Comparison of ENCODE assay signal across 28 cellular contexts in genomic region chr7:80910228-80910627, GRCh38. TPM values are rescaled to one million over a fixed set of nuclear protein-coding genes. Genes with fewer than 3 reads are reported as not detected.
"Had no signal": no experiment of that assay in that cellular context is flagged by ENCODE, and none has a peak within 500 bp of the region (broad histone marks: within the 10 kb centered on the region; RNA-seq: fewer than 3 reads in every experiment).

No MANE protein-coding gene starts in this region.

- H3K27ac Mint-ChIP-seq: activated CD4-positive, alpha-beta memory T cell treated with anti-CD3 and anti-CD28 coated beads, Interleukin-2, amount 10 ng/mL, durations not matched to agents 7 days and 5 days; activated CD4-positive, alpha-beta T cell treated with anti-CD3 and anti-CD28 coated beads for 36 hours; activated naive CD4-positive, alpha-beta T cell treated with anti-CD3 and anti-CD28 coated beads for 36 hours; activated naive CD8-positive, alpha-beta T cell; activated T-helper 17 cell treated with anti-CD3 and anti-CD28 coated beads, Interleukin-2, amount 50 U/mL, for 72 hours had no signal

- H3K27me3 ChIP-seq: brain microvascular endothelial cell had no signal

- H3K36me3 Mint-ChIP-seq: activated naive CD8-positive, alpha-beta T cell had no signal

- H3K27me3 Mint-ChIP-seq: activated CD4-positive, alpha-beta memory T cell treated with anti-CD3 and anti-CD28 coated beads, Interleukin-2, amount 10 ng/mL, durations not matched to agents 7 days and 5 days; activated naive CD8-positive, alpha-beta T cell; activated T-helper 17 cell treated with anti-CD3 and anti-CD28 coated beads, Interleukin-2, amount 50 U/mL, for 72 hours had no signal

- H3K4me3 Mint-ChIP-seq: activated CD4-positive, alpha-beta memory T cell treated with anti-CD3 and anti-CD28 coated beads, Interleukin-2, amount 10 ng/mL, durations not matched to agents 7 days and 5 days; activated CD4-positive, alpha-beta T cell treated with anti-CD3 and anti-CD28 coated beads for 36 hours; activated naive CD4-positive, alpha-beta T cell treated with anti-CD3 and anti-CD28 coated beads for 36 hours; activated naive CD8-positive, alpha-beta T cell; activated T-helper 17 cell treated with anti-CD3 and anti-CD28 coated beads, Interleukin-2, amount 50 U/mL, for 72 hours had no signal

- ATAC-seq: activated CD4-positive, alpha-beta T cell treated with anti-CD3 and anti-CD28 coated beads for 36 hours; activated T-helper 17 cell treated with anti-CD3 and anti-CD28 coated beads, Interleukin-2, amount 50 U/mL, for 72 hours had no signal

- DNase-seq: activated CD4-positive, alpha-beta memory T cell treated with anti-CD3 and anti-CD28 coated beads, Interleukin-2, amount 10 ng/mL, durations not matched to agents 7 days and 5 days; activated CD4-positive, alpha-beta T cell treated with anti-CD3 and anti-CD28 coated beads for 36 hours; activated CD4-positive, alpha-beta T cell treated with anti-CD3 and anti-CD28 coated beads, Interleukin-2, amount 50 U/mL, for 1 hour; activated gamma-delta T cell; activated naive CD4-positive, alpha-beta T cell treated with anti-CD3 and anti-CD28 coated beads for 36 hours; activated T-cell treated with anti-CD3 and anti-CD28 coated beads for 4 hours; activated T-cell treated with anti-CD3 and anti-CD28 coated beads, Interleukin-2, amount 50 U/mL, for 48 hours; amygdala; brain microvascular endothelial cell; caudate nucleus; Kasumi-1; KBM-7; NCI-H1092; NCI-H1417; NCI-H1930; NCI-H2107; NCI-H2171 treated with DMSO at 0.1 percent for 48 hours; NCI-H226; NCI-H82; SHP77 treated with DMSO at 0.1 percent for 48 hours; T-helper 1 cell had no signal

- H3K9me3 Mint-ChIP-seq: activated naive CD4-positive, alpha-beta T cell treated with anti-CD3 and anti-CD28 coated beads for 36 hours had no signal

- H3K4me1 Mint-ChIP-seq: activated CD4-positive, alpha-beta memory T cell treated with anti-CD3 and anti-CD28 coated beads, Interleukin-2, amount 10 ng/mL, durations not matched to agents 7 days and 5 days; activated CD4-positive, alpha-beta T cell treated with anti-CD3 and anti-CD28 coated beads for 36 hours; activated T-helper 17 cell treated with anti-CD3 and anti-CD28 coated beads, Interleukin-2, amount 50 U/mL, for 72 hours had no signal

- H3K27ac ChIP-seq: brain microvascular endothelial cell, RWPE1, VCaP had no signal

RNA-seq across cellular contexts. Expression of gene SEMA3C, which starts 8.6 kb away (rescaled TPM):
- total RNA-seq: activated CD4-positive, alpha-beta memory T cell treated with anti-CD3 and anti-CD28 coated beads, Interleukin-2, amount 10 ng/mL, durations not matched to agents 7 days and 5 days; activated CD4-positive, alpha-beta T cell treated with anti-CD3 and anti-CD28 coated beads for 36 hours; activated CD8-positive, alpha-beta memory T cell treated with anti-CD3 and anti-CD28 coated beads for 36 hours; activated naive CD4-positive, alpha-beta T cell treated with anti-CD3 and anti-CD28 coated beads for 36 hours; activated T-helper 17 cell treated with anti-CD3 and anti-CD28 coated beads, Interleukin-2, amount 50 U/mL, for 72 hours; OCI-LY7; T-helper 2 cell treated with Interferon-gamma antibody and Interleukin-4, amounts not matched to agents 100 ng/mL and 5 ng/mL, for 36 hours had no signal
